Comparison of ENCODE assay signal across 13 cellular contexts in genomic region chr12:64099430-64099829, GRCh38.
DNase-seq lines count a peak whose midpoint lies in the region; ATAC-seq, FAIRE-seq and TF ChIP-seq lines count a peak whose summit lies in the region.
"Had no signal": no experiment of that assay in that cellular context is flagged by ENCODE, and none has a peak within 500 bp of the region (broad histone marks: within the 10 kb centered on the region; RNA-seq: fewer than 3 reads in every experiment).

No MANE protein-coding gene starts in this region.

- ATAC-seq in RWPE2 (ENCODE audit: low read depth): peak; percentile 53

- DNase-seq in Caki2 (ENCODE audit: low read depth) (peak; percentile 81), RWPE2 (ENCODE audit: low spot score) (no peak), fibroblast of peridontal ligament (ENCODE audit: extremely low read depth) (peak; percentile 90), pulmonary artery endothelial cell (ENCODE audit: low read depth, low spot score) (peak; percentile 43), GM19239 (ENCODE audit: insufficient read length, low spot score) (no peak), mucosa of gallbladder (ENCODE audit: low spot score) (no peak), OCI-M2 (lab: John Stamatoyannopoulos, UW; ENCODE audit: unreplicated experiment) (no peak)
- DNase-seq in activated naive CD4-positive, alpha-beta T cell treated with anti-CD3 and anti-CD28 coated beads, Interleukin-2, amount 50 U/mL, for 16 hours: no peak
- DNase-seq: glutamatergic neuron; NCI-H82; stimulated activated CD4-positive, alpha-beta T cell treated with anti-CD3 and anti-CD28 coated beads, Interleukin-2, amount 100 ng/mL, for 24 hours had no signal

- no peaks in the 10 kb centered on the region for H3K27me3 ChIP-seq in RWPE2 (ENCODE audit: insufficient read depth, poor library complexity, severe bottlenecking)
- H3K27me3 ChIP-seq: ascending aorta had no signal

- FAIRE-seq in GM19239 (lab: Jason Lieb, UNC): no peak
- FAIRE-seq: GM18507 had no signal

- no peaks in the 10 kb centered on the region for H3K9me3 ChIP-seq in RWPE2 (ENCODE audit: severe bottlenecking)
- H3K9me3 ChIP-seq: ascending aorta had no signal

- H3K4me1 ChIP-seq in RWPE2 (ENCODE audit: insufficient read depth, poor library complexity, severe bottlenecking): peaks cover 56% of the 10 kb centered on the region
- H3K4me1 ChIP-seq: ascending aorta had no signal

- TF ChIP-seq CTCF in RWPE2 (IDR thresholded peaks at IDR 0.05; ENCODE audit: poor library complexity, severe bottlenecking): no peak

- H3K36me3 ChIP-seq in RWPE2 (ENCODE audit: low read depth): peaks cover 43% of the 10 kb centered on the region
- H3K36me3 ChIP-seq: ascending aorta had no signal

- H3K4me3 ChIP-seq in RWPE2 (ENCODE audit: severe bottlenecking): no peak overlapping the region
- H3K4me3 ChIP-seq: ascending aorta had no signal

- peak overlapping the region; percentile 95 for H3K27ac ChIP-seq in RWPE2 (ENCODE audit: poor library complexity, severe bottlenecking)
- H3K27ac ChIP-seq: ascending aorta had no signal

- in situ Hi-C loops in Caki2 (cut with HindIII; ENCODE audit: low pct_unique_long_range_greater_than_20kb, low sequenced_read_pairs): no loop called here

Comparison
In these comparisons a context has a peak if more than half of its experiments do, and no peak if none do; other contexts are left out.
1. DNase-seq: peak in Caki2 (single experiment), fibroblast of peridontal ligament (single experiment) and pulmonary artery endothelial cell (single experiment); none in RWPE2 (single experiment), GM19239 (single experiment), mucosa of gallbladder (single experiment), activated naive CD4-positive, alpha-beta T cell treated with anti-CD3 and anti-CD28 coated beads, Interleukin-2, amount 50 U/mL, for 16 hours (single experiment) and OCI-M2 (single experiment).